In genomic region chrY:10987626-10988025, GRCh38 we compare ENCODE assay signal across 16 cellular contexts.
A peak's percentile ranks its signal among the peaks of the same experiment; 100 is the strongest.
DNase-seq lines count a peak whose midpoint lies in the region; ATAC-seq and TF ChIP-seq lines count a peak whose summit lies in the region.
"Had no signal": no experiment of that assay in that cellular context is flagged by ENCODE, and none has a peak within 500 bp of the region (broad histone marks: within the 10 kb centered on the region; RNA-seq: fewer than 3 reads in every experiment).

No MANE protein-coding gene starts in this region.

- peak; percentile 69 for ATAC-seq in right cardiac atrium
- ATAC-seq in aorta (ENCODE audit: low FRiP score): peak; percentile 85
- ATAC-seq: CD8-positive, alpha-beta T cell had no signal

- no peaks in the 10 kb centered on the region for H3K4me1 Mint-ChIP-seq in glutamatergic neuron (ENCODE audit: low read depth, unreplicated experiment)
- H3K4me1 Mint-ChIP-seq: CD14-positive monocyte had no signal

- DNase-seq in right cardiac atrium (no peak), right atrium auricular region (ENCODE audit: low spot score) (no peak), glutamatergic neuron (no peak), neuronal stem cell (ENCODE audit: low spot score) (no peak), aorta (no peak), OCI-M1 (lab: John Stamatoyannopoulos, UW) (no peak)
- DNase-seq in effector CD8-positive, alpha-beta T cell (lab: John Stamatoyannopoulos, UW): no peak
- no peak for DNase-seq in activated T-cell treated with anti-CD3 and anti-CD28 coated beads, Interleukin-2, amount 50 U/mL, for 1 hour
- DNase-seq: CD8-positive, alpha-beta T cell; COR-L47; DND-41; GDM1; HCEC 1CT; HFFc6 had no signal

- H3K36me3 Mint-ChIP-seq in glutamatergic neuron (ENCODE audit: unreplicated experiment): peaks cover 55% of the 10 kb centered on the region
- H3K36me3 Mint-ChIP-seq: CD14-positive monocyte had no signal

- H2BK5ac ChIP-seq in neuronal stem cell (ENCODE audit: low read length): no peak overlapping the region

- H3K9me3 ChIP-seq in right cardiac atrium (ENCODE audit: control insufficient read depth, low read length) (no peaks in the 10 kb centered on the region), right atrium auricular region (no peaks in the 10 kb centered on the region), neuronal stem cell (replicated peaks in 1 of 2; ENCODE audit: control insufficient read depth in 2 of 2, insufficient read depth in 1 of 2, low read depth in 1 of 2, low read length in 2 of 2) (peaks cover 0 to 31% of the 10 kb centered on the region in 2 donors), aorta (ENCODE audit: control insufficient read depth, low read length) (peaks cover 19% of the 10 kb centered on the region)

- intact Hi-C loops in right cardiac atrium (cut with DNase I): no loop called here
- intact Hi-C loops in aorta (cut with DNase I): no loop called here

- no peak overlapping the region for H2AFZ ChIP-seq in neuronal stem cell (ENCODE audit: low read length)

- no peak overlapping the region for H2BK15ac ChIP-seq in neuronal stem cell (ENCODE audit: low read length)

- no peak overlapping the region for H2AK5ac ChIP-seq in neuronal stem cell (ENCODE audit: low read depth, low read length)

- H3K23ac ChIP-seq in neuronal stem cell (ENCODE audit: low read depth, low read length, poor library complexity): no peak overlapping the region

- H3K79me1 ChIP-seq in neuronal stem cell (ENCODE audit: low read depth, low read length): peaks cover 3% of the 10 kb centered on the region

- no peak overlapping the region for H3K14ac ChIP-seq in neuronal stem cell (ENCODE audit: low read length)

- H2BK120ac ChIP-seq in neuronal stem cell (ENCODE audit: low read depth, low read length): no peak overlapping the region

- no peak overlapping the region for H3K4me3 Mint-ChIP-seq in glutamatergic neuron (ENCODE audit: unreplicated experiment)
- H3K4me3 Mint-ChIP-seq: CD14-positive monocyte; CD8-positive, alpha-beta T cell; HFFc6 had no signal

- no peak overlapping the region for H3K4me2 ChIP-seq in neuronal stem cell (ENCODE audit: insufficient read depth, low read length, poor library complexity, severe bottlenecking)

- H3K27ac ChIP-seq in right cardiac atrium (ENCODE audit: low read length) (no peak overlapping the region), right atrium auricular region (no peak overlapping the region), neuronal stem cell (replicated peaks; ENCODE audit: low read length) (no peak overlapping the region), aorta (ENCODE audit: low read depth in 1 of 2, low read length in 2 of 2) (no peak overlapping the region)
- H3K27ac ChIP-seq: 22Rv1 had no signal

- peak overlapping the region; percentile 76 for H4K8ac ChIP-seq in neuronal stem cell (ENCODE audit: low read depth, low read length)

- H3K4me3 ChIP-seq in right cardiac atrium (ENCODE audit: low read length) (no peak overlapping the region), right atrium auricular region (no peak overlapping the region), neuronal stem cell (ENCODE audit: low read length in 2 of 2) (no peak overlapping the region), aorta (ENCODE audit: low read length in 2 of 2) (no peak overlapping the region)

- 35% methylated on average over 1 of the region's 1 CpG for WGBS in right cardiac atrium
- WGBS in neuronal stem cell (ENCODE audit: extremely low coverage in 2 of 2, insufficient read length in 2 of 2, insufficient replicate concordance in 1 of 2), 2 donors: no CpG with 5 or more reads among the region's 1 CpG
- WGBS in aorta, 2 donors: 35% methylated on average over 1 of the region's 1 CpG; no CpG with 5 or more reads in 1 of the 2 donors

- peak overlapping the region; percentile 1 for H3K27ac Mint-ChIP-seq in glutamatergic neuron (ENCODE audit: unreplicated experiment)
- H3K27ac Mint-ChIP-seq: CD14-positive monocyte; CD8-positive, alpha-beta T cell; HFFc6 had no signal

- H3K9me3 Mint-ChIP-seq in glutamatergic neuron (ENCODE audit: unreplicated experiment): peaks cover 81% of the 10 kb centered on the region

- no peak overlapping the region for H4K91ac ChIP-seq in neuronal stem cell (ENCODE audit: low read depth, low read length, poor library complexity)

- no peak overlapping the region for H3K4ac ChIP-seq in neuronal stem cell (ENCODE audit: low read length)

- H3K27me3 Mint-ChIP-seq in glutamatergic neuron (ENCODE audit: unreplicated experiment): peaks cover 46% of the 10 kb centered on the region

- H3K4me1 ChIP-seq in right cardiac atrium (ENCODE audit: control insufficient read depth, insufficient read depth, low read length) (no peaks in the 10 kb centered on the region), right atrium auricular region (no peaks in the 10 kb centered on the region), neuronal stem cell (ENCODE audit: control insufficient read depth in 2 of 2, insufficient read depth in 1 of 2, low read depth in 1 of 2, low read length in 2 of 2) (no peaks in the 10 kb centered on the region), aorta (ENCODE audit: control insufficient read depth in 1 of 2, insufficient read depth in 2 of 2, low read length in 2 of 2) (no peaks in the 10 kb centered on the region)

- no peak overlapping the region for H3K18ac ChIP-seq in neuronal stem cell (ENCODE audit: low read length)

- no peaks in the 10 kb centered on the region for H3K36me3 ChIP-seq in right atrium auricular region
- H3K36me3 ChIP-seq in neuronal stem cell (replicated peaks in 1 of 2; ENCODE audit: control insufficient read depth in 2 of 2, insufficient read depth in 2 of 2, low read length in 2 of 2): no peaks in the 10 kb centered on the region
- H3K36me3 ChIP-seq in aorta (ENCODE audit: control insufficient read depth in 1 of 2, insufficient read depth in 2 of 2, low read length in 1 of 2): no peaks in the 10 kb centered on the region

- TF ChIP-seq CTCF in right atrium auricular region (IDR thresholded peaks at IDR 0.05) (no peak), glutamatergic neuron (IDR thresholded peaks at IDR 0.05; ENCODE audit: partially characterized antibody, unreplicated experiment) (no peak)

- H3K27me3 ChIP-seq in right cardiac atrium (ENCODE audit: control insufficient read depth, insufficient read depth): no peaks in the 10 kb centered on the region
- no peaks in the 10 kb centered on the region for H3K27me3 ChIP-seq in right atrium auricular region
- H3K27me3 ChIP-seq in neuronal stem cell (ENCODE audit: control insufficient read depth in 3 of 3, insufficient read depth in 3 of 3, low read depth in 1 of 3, low read length in 3 of 3): no peaks in the 10 kb centered on the region
- H3K27me3 ChIP-seq in aorta (ENCODE audit: control insufficient read depth in 1 of 2, insufficient read depth in 2 of 2, low read length in 1 of 2): no peaks in the 10 kb centered on the region

- H3K9ac ChIP-seq in neuronal stem cell (ENCODE audit: low read depth, low read length, poor library complexity): no peak overlapping the region

- no peak overlapping the region for H2BK12ac ChIP-seq in neuronal stem cell (ENCODE audit: low read length)
